21 cellular contexts compared by ENCODE assay signal in the genomic region with DNA sequence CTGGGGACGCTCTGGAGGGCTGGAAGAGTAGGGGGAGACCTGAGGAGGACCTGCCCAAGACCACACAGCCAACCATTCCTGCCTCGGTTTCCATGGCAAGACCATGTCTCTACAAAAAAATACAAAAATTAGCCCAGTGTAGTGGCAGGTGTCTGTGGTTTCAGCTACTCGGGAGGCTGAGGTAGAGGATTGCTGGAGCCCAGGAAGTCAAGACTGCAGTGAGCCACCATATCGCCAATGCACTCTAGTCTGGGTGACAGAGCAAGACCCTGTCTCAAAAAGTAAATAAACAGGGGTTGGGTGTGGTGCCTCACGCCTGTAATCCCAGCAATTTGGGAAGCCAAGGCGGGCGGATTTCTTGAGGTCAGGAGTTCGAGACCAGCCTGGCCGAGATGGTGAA.
"Had no signal": no experiment of that assay in that cellular context is flagged by ENCODE, and none has a peak within 500 bp of the region (broad histone marks: within the 10 kb centered on the region; RNA-seq: fewer than 3 reads in every experiment).

No MANE protein-coding gene starts in this region.

- H3K27me3 ChIP-seq: brain microvascular endothelial cell, dorsolateral prefrontal cortex, foreskin keratinocyte, heart left ventricle, right atrium auricular region, suprapubic skin, tibial nerve had no signal

- H3K36me3 Mint-ChIP-seq: activated naive CD8-positive, alpha-beta T cell; natural killer cell had no signal

- H3K9me3 Mint-ChIP-seq: natural killer cell had no signal

- H3K4me1 ChIP-seq: right atrium auricular region, suprapubic skin had no signal

- ATAC-seq: foreskin keratinocyte, heart left ventricle had no signal

- DNase-seq: activated CD4-positive, alpha-beta T cell treated with anti-CD3 and anti-CD28 coated beads for 4 hours; activated CD4-positive, alpha-beta T cell treated with anti-CD3 and anti-CD28 coated beads, Interleukin-2, amount 50 U/mL, for 4 hours; activated effector memory CD4-positive, alpha-beta T cell treated with Interleukin-2 at 50 U/mL for 16 hours; activated naive CD4-positive, alpha-beta T cell treated with Interleukin-2 at 50 U/mL for 16 hours; activated T-cell treated with anti-CD3 and anti-CD28 coated beads for 4 hours; brain microvascular endothelial cell; effector memory CD4-positive, alpha-beta T cell; foreskin keratinocyte; heart left ventricle; hypothalamus; natural killer cell; stimulated activated CD4-positive, alpha-beta T cell treated with anti-CD3 and anti-CD28 coated beads, Interleukin-1b, Interleukin-23, amount 100 ng/mL, for 48 hours; stimulated activated naive CD4-positive, alpha-beta T cell had no signal

- H3K4me2 ChIP-seq: smooth muscle cell had no signal

- H3K27me3 Mint-ChIP-seq: activated naive CD8-positive, alpha-beta T cell had no signal

- H3K4me3 Mint-ChIP-seq: activated naive CD8-positive, alpha-beta T cell had no signal

- H3K4me3 ChIP-seq: coronary artery, heart left ventricle, right atrium auricular region, smooth muscle cell, suprapubic skin, tibial nerve had no signal

- H3K27ac ChIP-seq: brain microvascular endothelial cell, coronary artery, foreskin keratinocyte, heart left ventricle, right atrium auricular region, suprapubic skin, tibial nerve, VCaP had no signal

- H3K27ac Mint-ChIP-seq: activated naive CD8-positive, alpha-beta T cell had no signal

- H3K9me3 ChIP-seq: heart left ventricle, right atrium auricular region, suprapubic skin, tibial nerve had no signal
